Comparison of ENCODE assay signal across 1 cellular context in the genomic region with DNA sequence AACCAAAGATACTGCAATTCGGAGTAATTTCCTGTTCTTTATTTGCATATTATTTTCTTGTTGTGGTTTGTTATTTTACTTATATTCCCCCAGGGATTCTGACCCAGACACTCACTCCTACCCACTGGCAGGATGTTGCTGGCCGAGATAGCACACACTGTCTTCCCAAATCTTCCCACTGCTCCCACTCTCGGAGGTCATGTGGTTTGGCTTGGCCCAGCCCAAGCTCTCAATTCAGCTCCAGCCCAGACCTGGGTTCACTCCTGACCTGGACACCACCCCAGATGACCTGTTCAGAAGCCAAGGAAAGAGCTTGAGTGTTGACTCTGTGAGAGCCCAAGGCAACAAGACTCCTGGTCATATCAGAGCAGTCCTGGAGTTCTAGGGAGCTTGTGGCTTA.
TF ChIP-seq lines count a peak whose summit lies in the region.

No MANE protein-coding gene starts in this region.

TF ChIP-seq in A549, 52 proteins besides CTCF, POLR2A, EP300 and RAD21 (continued from another document):
- no peak for TF ChIP-seq HOXA7 (CRISPR knock-in tag; IDR thresholded peaks at IDR 0.05)
- no peak for TF ChIP-seq JUNB (IDR thresholded peaks at IDR 0.05)
- TF ChIP-seq NR3C1 (IDR thresholded peaks at IDR 0.05): no peak
- TF ChIP-seq, protein P1, sequence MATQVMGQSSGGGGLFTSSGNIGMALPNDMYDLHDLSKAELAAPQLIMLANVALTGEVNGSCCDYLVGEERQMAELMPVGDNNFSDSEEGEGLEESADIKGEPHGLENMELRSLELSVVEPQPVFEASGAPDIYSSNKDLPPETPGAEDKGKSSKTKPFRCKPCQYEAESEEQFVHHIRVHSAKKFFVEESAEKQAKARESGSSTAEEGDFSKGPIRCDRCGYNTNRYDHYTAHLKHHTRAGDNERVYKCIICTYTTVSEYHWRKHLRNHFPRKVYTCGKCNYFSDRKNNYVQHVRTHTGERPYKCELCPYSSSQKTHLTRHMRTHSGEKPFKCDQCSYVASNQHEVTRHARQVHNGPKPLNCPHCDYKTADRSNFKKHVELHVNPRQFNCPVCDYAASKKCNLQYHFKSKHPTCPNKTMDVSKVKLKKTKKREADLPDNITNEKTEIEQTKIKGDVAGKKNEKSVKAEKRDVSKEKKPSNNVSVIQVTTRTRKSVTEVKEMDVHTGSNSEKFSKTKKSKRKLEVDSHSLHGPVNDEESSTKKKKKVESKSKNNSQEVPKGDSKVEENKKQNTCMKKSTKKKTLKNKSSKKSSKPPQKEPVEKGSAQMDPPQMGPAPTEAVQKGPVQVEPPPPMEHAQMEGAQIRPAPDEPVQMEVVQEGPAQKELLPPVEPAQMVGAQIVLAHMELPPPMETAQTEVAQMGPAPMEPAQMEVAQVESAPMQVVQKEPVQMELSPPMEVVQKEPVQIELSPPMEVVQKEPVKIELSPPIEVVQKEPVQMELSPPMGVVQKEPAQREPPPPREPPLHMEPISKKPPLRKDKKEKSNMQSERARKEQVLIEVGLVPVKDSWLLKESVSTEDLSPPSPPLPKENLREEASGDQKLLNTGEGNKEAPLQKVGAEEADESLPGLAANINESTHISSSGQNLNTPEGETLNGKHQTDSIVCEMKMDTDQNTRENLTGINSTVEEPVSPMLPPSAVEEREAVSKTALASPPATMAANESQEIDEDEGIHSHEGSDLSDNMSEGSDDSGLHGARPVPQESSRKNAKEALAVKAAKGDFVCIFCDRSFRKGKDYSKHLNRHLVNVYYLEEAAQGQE (IDR thresholded peaks at IDR 0.05): no peak
